21 cellular contexts compared by ENCODE assay signal in the genomic region with DNA sequence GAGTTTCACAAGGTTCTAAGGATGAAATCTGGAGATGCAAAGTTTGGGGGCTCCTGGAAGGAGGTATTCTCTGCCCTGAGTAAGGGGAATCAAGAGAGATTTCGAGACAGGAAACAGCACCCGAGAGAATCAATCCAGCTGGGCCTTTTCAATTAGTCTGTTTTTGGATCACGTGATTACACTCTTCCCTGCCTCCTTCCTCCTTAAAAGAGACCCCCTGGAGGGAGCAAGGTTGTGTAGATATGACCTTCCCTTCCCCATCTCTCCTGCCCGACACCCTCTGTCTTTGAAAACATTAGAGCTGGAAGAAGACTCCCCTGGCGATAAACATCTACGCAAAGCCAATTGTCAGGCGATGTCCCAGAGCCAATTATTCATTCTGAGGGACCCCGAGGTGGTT.
DNase-seq lines count a peak whose midpoint lies in the region; ATAC-seq, FAIRE-seq and TF ChIP-seq lines count a peak whose summit lies in the region.
"Had no signal": no experiment of that assay in that cellular context is flagged by ENCODE, and none has a peak within 500 bp of the region (broad histone marks: within the 10 kb centered on the region; RNA-seq: fewer than 3 reads in every experiment).

No MANE protein-coding gene starts in this region.

- peak overlapping the region; percentile 29 to 35 (median 32) for H3K27ac Mint-ChIP-seq in nephron
- H3K27ac Mint-ChIP-seq: CD4-positive, alpha-beta memory T cell; IgD-negative memory B cell had no signal

- H3K4me1 Mint-ChIP-seq in nephron: peaks cover 28% of the 10 kb centered on the region
- H3K4me1 Mint-ChIP-seq: CD4-positive, alpha-beta memory T cell; IgD-negative memory B cell had no signal

- peak; percentile 79 for DNase-seq in COR-L47 (lab: John Stamatoyannopoulos, UW)
- no peak for DNase-seq in K562 (ENCODE audit: extremely low read depth in 1 of 4, low spot score in 3 of 4)
- DNase-seq in stimulated activated CD8-positive, alpha-beta memory T cell treated with anti-CD3 and anti-CD28 coated beads, Interleukin-4, amount 100 ng/mL, for 48 hours: no peak
- DNase-seq in psoas muscle: no peak
- DNase-seq: ACHN; CD4-positive, alpha-beta memory T cell; DND-41; GM23248; HCEC 1CT; Karpas-422; NCI-H1930; NCI-H446 treated with DMSO at 0.1 percent for 48 hours; NCI-H526 treated with DMSO at 0.1 percent for 48 hours; Peyer's patch had no signal

- peaks cover 19% of the 10 kb centered on the region for H3K27me3 Mint-ChIP-seq in nephron (ENCODE audit: low read depth)

- BruUV-seq in K562 (replicated peaks; lab: Mats Ljungman, UMichigan): no TSS peak

- no peak for TF ChIP-seq EP300 in K562 (IDR thresholded peaks at IDR 0.05; ENCODE audit: low read length)

- CTCF ChIA-PET in HEK293 (lab: Yijun Ruan, JAX) (interaction anchor here (0.5 to 1.1 kb wide), 2 partner anchors 8 to 38 kb away, joined by 3 read pairs; no protein-coding TSS in a partner anchor), K562 (lab: Yijun Ruan, JAX; ENCODE audit: low intra/inter-chr PET ratio) (no interaction called here)

- in situ Hi-C loops in K562 (cut with MboI): no loop called here

- H3K9me3 ChIP-seq in HEK293 (ENCODE audit: control insufficient read depth, insufficient read depth, low read depth, low read length): no peaks in the 10 kb centered on the region
- no peaks in the 10 kb centered on the region for H3K9me3 ChIP-seq in K562 (replicated peaks; ENCODE audit: control insufficient read depth, insufficient read depth, low read depth, low read length)
- no peaks in the 10 kb centered on the region for H3K9me3 ChIP-seq in psoas muscle
- H3K9me3 ChIP-seq: BLaER1 treated with 17β-estradiol and CSF1 and Interleukin-3, amounts not matched to agents 10 nM and 100 nM; Peyer's patch had no signal

- H3K27ac ChIP-seq in HEK293 (ENCODE audit: extremely low read depth, low read depth, low read length): no peak overlapping the region
- no peak overlapping the region for H3K27ac ChIP-seq in K562 (ENCODE audit: extremely low read depth, low read depth, low read length)
- H3K27ac ChIP-seq in psoas muscle: no peak overlapping the region
- H3K27ac ChIP-seq: BLaER1 treated with 17β-estradiol and CSF1 and Interleukin-3, amounts not matched to agents 10 nM and 100 nM; GM23248; Peyer's patch had no signal

- no peak for FAIRE-seq in K562 (lab: Jason Lieb, UNC)
- FAIRE-seq: GM12892 had no signal

- POLR2A ChIA-PET in HEK293 (lab: Yijun Ruan, JAX): no interaction called here
- POLR2A ChIA-PET in K562 (lab: Yijun Ruan, JAX): no interaction called here

- intact Hi-C loops in K562 (cut with micrococcal nuclease): no loop called here
- intact Hi-C loops in psoas muscle (cut with DNase I): no loop called here

- H3K36me3 Mint-ChIP-seq in nephron (ENCODE audit: low read depth): no peaks in the 10 kb centered on the region
- H3K36me3 Mint-ChIP-seq: CD4-positive, alpha-beta memory T cell; IgD-negative memory B cell had no signal

- H3K4me1 ChIP-seq in HEK293 (ENCODE audit: control insufficient read depth, insufficient read depth, low read length) (peaks cover 5% of the 10 kb centered on the region), K562 (replicated peaks in 1 of 2; ENCODE audit: control insufficient read depth in 2 of 2, insufficient read depth in 2 of 2, low read length in 2 of 2) (no peaks in the 10 kb centered on the region), psoas muscle (no peaks in the 10 kb centered on the region)
- H3K4me1 ChIP-seq: Peyer's patch had no signal

- no peak for ATAC-seq in K562
- ATAC-seq in HG02973 (IDR thresholded peaks at IDR 0.05; ENCODE audit: unreplicated experiment): no peak
- ATAC-seq in psoas muscle: no peak
- ATAC-seq: SK-N-SH treated with all-trans-retinoic acid at 6 μM for 48 hours had no signal

- no peak overlapping the region for H3K9ac ChIP-seq in K562 (ENCODE audit: insufficient read depth in 1 of 2, low read depth in 2 of 2, low read length in 2 of 2)
- H3K9ac ChIP-seq: BLaER1 treated with 17β-estradiol and CSF1 and Interleukin-3, amounts not matched to agents 10 nM and 100 nM; GM23248 had no signal

- TF ChIP-seq RAD21 in K562 (CRISPR knock-in tag; conservative IDR thresholded peaks at IDR 0.05 in 1 of 2, IDR thresholded peaks at IDR 0.05 in 1 of 2): no peak

- H3K27me3 ChIP-seq in K562 (ENCODE audit: control insufficient read depth in 2 of 2, insufficient read depth in 2 of 2, low read length in 2 of 2): peaks cover 0 to 2% of the 10 kb centered on the region in 2 experiments; a peak in 1 of 5 replicates
- H3K27me3 ChIP-seq in psoas muscle (ENCODE audit: insufficient read depth in 3 of 3, low read length in 2 of 3): peaks cover 2 to 36% (median 2%) of the 10 kb centered on the region in 3 donors
- H3K27me3 ChIP-seq: BLaER1 treated with 17β-estradiol and CSF1 and Interleukin-3, amounts not matched to agents 10 nM and 100 nM; Peyer's patch had no signal

- H3K9me1 ChIP-seq in K562 (ENCODE audit: control insufficient read depth, insufficient read depth, low read length): no peaks in the 10 kb centered on the region

- H2AFZ ChIP-seq in K562 (ENCODE audit: low read depth, low read length): no peak overlapping the region
- H2AFZ ChIP-seq: GM23248 had no signal

- H3K4me2 ChIP-seq in K562 (ENCODE audit: insufficient read depth, low read length): no peak overlapping the region

- no peaks in the 10 kb centered on the region for H4K20me1 ChIP-seq in K562 (replicated peaks; ENCODE audit: control insufficient read depth, insufficient read depth, low read length)
- H4K20me1 ChIP-seq: BLaER1 treated with 17β-estradiol and CSF1 and Interleukin-3, amounts not matched to agents 10 nM and 100 nM had no signal

- under 1% methylated on average over 7 of the region's 8 CpGs for WGBS in K562 (ENCODE audit: insufficient coverage, low coverage, missing lambda C conversion rate)
- 37 to 42% (median 38%) methylated on average over 8 of the region's 8 CpGs for WGBS in psoas muscle, 3 donors

- H3K36me3 ChIP-seq in HEK293 (ENCODE audit: control insufficient read depth in 2 of 2, insufficient read depth in 1 of 2, low read length in 2 of 2) (no peaks in the 10 kb centered on the region), K562 (ENCODE audit: control insufficient read depth, insufficient read depth, low read length) (no peaks in the 10 kb centered on the region), psoas muscle (ENCODE audit: insufficient read depth in 1 of 2, low read depth in 1 of 2) (no peaks in the 10 kb centered on the region)
- H3K36me3 ChIP-seq: BLaER1 treated with 17β-estradiol and CSF1 and Interleukin-3, amounts not matched to agents 10 nM and 100 nM; Peyer's patch had no signal

- no peak overlapping the region for H3K4me3 ChIP-seq in HEK293 (ENCODE audit: low read depth, low read length)
- H3K4me3 ChIP-seq in K562: no peak overlapping the region
- no peak overlapping the region for H3K4me3 ChIP-seq in psoas muscle
- H3K4me3 ChIP-seq: BLaER1 treated with 17β-estradiol and CSF1 and Interleukin-3, amounts not matched to agents 10 nM and 100 nM; GM23248; Peyer's patch had no signal

- TF ChIP-seq POLR2A in K562 (conservative IDR thresholded peaks at IDR 0.05): no peak

- no peak for TF ChIP-seq CTCF in HEK293 (tag by site-specific recombination; IDR thresholded peaks at IDR 0.05)
- TF ChIP-seq CTCF in K562 (IDR thresholded peaks at IDR 0.05 in 2 of 3, conservative IDR thresholded peaks at IDR 0.05 in 1 of 3; ENCODE audit: insufficient read depth in 2 of 3, low read depth in 1 of 3, low read length in 3 of 3): no peak
- TF ChIP-seq CTCF in nephron (IDR thresholded peaks at IDR 0.05; ENCODE audit: unreplicated experiment in 3 of 3): no peak
- TF ChIP-seq CTCF in psoas muscle (IDR thresholded peaks at IDR 0.05): no peak

- no peaks in the 10 kb centered on the region for H3K9me3 Mint-ChIP-seq in nephron

- H3K4me3 Mint-ChIP-seq in nephron: no peak overlapping the region
- H3K4me3 Mint-ChIP-seq: CD4-positive, alpha-beta memory T cell; IgD-negative memory B cell had no signal

- no peaks in the 10 kb centered on the region for H3K79me2 ChIP-seq in K562 (ENCODE audit: control insufficient read depth, insufficient read depth, low read length)

TF ChIP-seq in HEK293, 187 proteins besides CTCF, POLR2A, EP300 and RAD21:
- TF ChIP-seq GLIS1 (tag by site-specific recombination; IDR thresholded peaks at IDR 0.05) (peak; percentile 11; the same call in 1 of the 2 replicates), ZNF133 (tag by site-specific recombination; IDR thresholded peaks at IDR 0.05) (0 out of 2 replicates have a peak, but pooled peaks have one; percentile 22)
- TF ChIP-seq, protein P1, sequence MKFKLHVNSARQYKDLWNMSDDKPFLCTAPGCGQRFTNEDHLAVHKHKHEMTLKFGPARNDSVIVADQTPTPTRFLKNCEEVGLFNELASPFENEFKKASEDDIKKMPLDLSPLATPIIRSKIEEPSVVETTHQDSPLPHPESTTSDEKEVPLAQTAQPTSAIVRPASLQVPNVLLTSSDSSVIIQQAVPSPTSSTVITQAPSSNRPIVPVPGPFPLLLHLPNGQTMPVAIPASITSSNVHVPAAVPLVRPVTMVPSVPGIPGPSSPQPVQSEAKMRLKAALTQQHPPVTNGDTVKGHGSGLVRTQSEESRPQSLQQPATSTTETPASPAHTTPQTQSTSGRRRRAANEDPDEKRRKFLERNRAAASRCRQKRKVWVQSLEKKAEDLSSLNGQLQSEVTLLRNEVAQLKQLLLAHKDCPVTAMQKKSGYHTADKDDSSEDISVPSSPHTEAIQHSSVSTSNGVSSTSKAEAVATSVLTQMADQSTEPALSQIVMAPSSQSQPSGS (tag by site-specific recombination; IDR thresholded peaks at IDR 0.05; ENCODE audit: low read depth): no peak

TF ChIP-seq in K562, 482 proteins besides CTCF, POLR2A, EP300 and RAD21 (continues in another document):
- TF ChIP-seq ZNF584 (CRISPR knock-in tag; IDR thresholded peaks at IDR 0.05; ENCODE audit: low read depth): no peak
- TF ChIP-seq TAF7 (tag; IDR thresholded peaks at IDR 0.05): no peak
- TF ChIP-seq, protein P2, sequence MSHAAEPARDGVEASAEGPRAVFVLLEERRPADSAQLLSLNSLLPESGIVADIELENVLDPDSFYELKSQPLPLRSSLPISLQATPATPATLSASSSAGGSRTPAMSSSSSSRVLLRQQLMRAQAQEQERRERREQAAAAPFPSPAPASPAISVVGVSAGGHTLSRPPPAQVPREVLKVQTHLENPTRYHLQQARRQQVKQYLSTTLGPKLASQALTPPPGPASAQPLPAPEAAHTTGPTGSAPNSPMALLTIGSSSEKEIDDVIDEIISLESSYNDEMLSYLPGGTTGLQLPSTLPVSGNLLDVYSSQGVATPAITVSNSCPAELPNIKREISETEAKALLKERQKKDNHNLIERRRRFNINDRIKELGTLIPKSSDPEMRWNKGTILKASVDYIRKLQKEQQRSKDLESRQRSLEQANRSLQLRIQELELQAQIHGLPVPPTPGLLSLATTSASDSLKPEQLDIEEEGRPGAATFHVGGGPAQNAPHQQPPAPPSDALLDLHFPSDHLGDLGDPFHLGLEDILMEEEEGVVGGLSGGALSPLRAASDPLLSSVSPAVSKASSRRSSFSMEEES (CRISPR knock-in tag; IDR thresholded peaks at IDR 0.05): peak; percentile 71
- no peak for TF ChIP-seq PTTG1 (tag; IDR thresholded peaks at IDR 0.05; ENCODE audit: low read depth)
- no peak for TF ChIP-seq SRSF1 (IDR thresholded peaks at IDR 0.05; ENCODE audit: low read depth, low read length)
- TF ChIP-seq CCAR2 (IDR thresholded peaks at IDR 0.05; ENCODE audit: low read depth, low read length): no peak
- TF ChIP-seq RB1 (IDR thresholded peaks at IDR 0.05; ENCODE audit: low read depth): no peak
